In genomic region chr2:118177932-118178331, GRCh38 we compare ENCODE assay signal across 17 cellular contexts.
DNase-seq lines count a peak whose midpoint lies in the region; ATAC-seq, FAIRE-seq and TF ChIP-seq lines count a peak whose summit lies in the region.
"Had no signal": no experiment of that assay in that cellular context is flagged by ENCODE, and none has a peak within 500 bp of the region (broad histone marks: within the 10 kb centered on the region; RNA-seq: fewer than 3 reads in every experiment).

No MANE protein-coding gene starts in this region.

- H3K4ac ChIP-seq in H9 (ENCODE audit: low read depth, low read length), result no peak overlapping the region
- H3K4ac ChIP-seq in neuronal stem cell (ENCODE audit: low read length), result no peak overlapping the region

- H3K9me3 Mint-ChIP-seq in activated CD8-positive, alpha-beta T cell treated with anti-CD3 and anti-CD28 coated beads for 36 hours, result no peaks in the 10 kb centered on the region
- no peaks in the 10 kb centered on the region for H3K9me3 Mint-ChIP-seq in activated CD8-positive, alpha-beta T cell treated with anti-CD3 and anti-CD28 coated beads, Interleukin-2, amount 10 ng/mL, durations not matched to agents 7 days and 5 days (ENCODE audit: insufficient read depth)
- no peaks in the 10 kb centered on the region for H3K9me3 Mint-ChIP-seq in H9
- H3K9me3 Mint-ChIP-seq in activated CD4-positive, alpha-beta memory T cell treated with anti-CD3 and anti-CD28 coated beads for 36 hours, result no peaks in the 10 kb centered on the region
- H3K9me3 Mint-ChIP-seq: central memory CD8-positive, alpha-beta T cell; type B pancreatic cell had no signal

- no peak overlapping the region for H2AFZ ChIP-seq in H9 (ENCODE audit: low read length)
- H2AFZ ChIP-seq in neuronal stem cell (ENCODE audit: low read length), result no peak overlapping the region

- H2AK5ac ChIP-seq in H9 (ENCODE audit: insufficient read length, low read length), result no peak overlapping the region
- H2AK5ac ChIP-seq in neuronal stem cell (ENCODE audit: low read depth, low read length), result no peak overlapping the region

- H2BK15ac ChIP-seq in H9 (ENCODE audit: low read depth, low read length) (no peak overlapping the region), neuronal stem cell (ENCODE audit: low read length) (no peak overlapping the region)

- no peaks in the 10 kb centered on the region for H3K23me2 ChIP-seq in H9 (ENCODE audit: insufficient read length, low read depth, low read length, poor library complexity, severe bottlenecking)

- no peak overlapping the region for H3K18ac ChIP-seq in H9 (ENCODE audit: insufficient read length, low read depth, low read length)
- peak overlapping the region; percentile 18 for H3K18ac ChIP-seq in neuronal stem cell (ENCODE audit: low read length)

- no peak overlapping the region for H3T11ph ChIP-seq in H9 (ENCODE audit: low read length)

- H3K9ac ChIP-seq in H9 (ENCODE audit: extremely low read depth, insufficient read length, low read length), result no peak overlapping the region
- no peak overlapping the region for H3K9ac ChIP-seq in neuronal stem cell (ENCODE audit: low read depth, low read length, poor library complexity)
- H3K9ac ChIP-seq: SK-N-SH had no signal

- no peaks in the 10 kb centered on the region for H3K79me2 ChIP-seq in H9 (ENCODE audit: insufficient read depth, low read length)

- H3K27ac ChIP-seq in H9 (ENCODE audit: insufficient read length, low read depth, low read length) (no peak overlapping the region), neuronal stem cell (replicated peaks; ENCODE audit: low read length) (no peak overlapping the region)

- no peak overlapping the region for H3K56ac ChIP-seq in H9 (ENCODE audit: insufficient read length, low read depth, low read length)

- H3K36me3 ChIP-seq in neuronal stem cell (replicated peaks in 1 of 2; ENCODE audit: control insufficient read depth in 2 of 2, insufficient read depth in 2 of 2, low read length in 2 of 2), result no peaks in the 10 kb centered on the region
- H3K36me3 ChIP-seq: BE2C had no signal

- H3K4me3 Mint-ChIP-seq in activated CD8-positive, alpha-beta T cell treated with anti-CD3 and anti-CD28 coated beads for 36 hours, result no peak overlapping the region
- H3K4me3 Mint-ChIP-seq in activated CD8-positive, alpha-beta T cell treated with anti-CD3 and anti-CD28 coated beads, Interleukin-2, amount 10 ng/mL, durations not matched to agents 7 days and 5 days, result no peak overlapping the region
- no peak overlapping the region for H3K4me3 Mint-ChIP-seq in H9
- no peak overlapping the region for H3K4me3 Mint-ChIP-seq in activated CD4-positive, alpha-beta memory T cell treated with anti-CD3 and anti-CD28 coated beads for 36 hours
- H3K4me3 Mint-ChIP-seq: central memory CD8-positive, alpha-beta T cell; naive thymus-derived CD4-positive, alpha-beta T cell; type B pancreatic cell had no signal

- no peak overlapping the region for H4K5ac ChIP-seq in H9 (ENCODE audit: insufficient read length, low read depth, low read length)

- POLR2A ChIA-PET in activated CD8-positive, alpha-beta T cell treated with anti-CD3 and anti-CD28 coated beads for 36 hours (lab: Charles Lee), result no interaction called here
- POLR2A ChIA-PET in activated CD8-positive, alpha-beta T cell treated with anti-CD3 and anti-CD28 coated beads, Interleukin-2, amount 10 ng/mL, durations not matched to agents 7 days and 5 days (lab: Charles Lee), result no interaction called here
- POLR2A ChIA-PET in activated CD4-positive, alpha-beta memory T cell treated with anti-CD3 and anti-CD28 coated beads for 36 hours (lab: Charles Lee), result no interaction called here

- TF ChIP-seq POLR2A in GM12892 (IDR thresholded peaks at IDR 0.05; ENCODE audit: low read depth, low read length), result no peak

- peak overlapping the region; percentile 60 for H2BK20ac ChIP-seq in H9 (ENCODE audit: low read depth, low read length, poor library complexity, severe bottlenecking)

- H3K4me2 ChIP-seq in H9 (ENCODE audit: insufficient read depth, insufficient read length, low read length), result no peak overlapping the region
- no peak overlapping the region for H3K4me2 ChIP-seq in neuronal stem cell (ENCODE audit: insufficient read depth, low read length, poor library complexity, severe bottlenecking)
- H3K4me2 ChIP-seq: SK-N-SH had no signal

- no peaks in the 10 kb centered on the region for H3K9me3 ChIP-seq in H9 (ENCODE audit: control insufficient read depth, low read depth, low read length)
- no peaks in the 10 kb centered on the region for H3K9me3 ChIP-seq in neuronal stem cell (replicated peaks in 1 of 2; ENCODE audit: control insufficient read depth in 2 of 2, insufficient read depth in 1 of 2, low read depth in 1 of 2, low read length in 2 of 2)
- H3K9me3 ChIP-seq: BE2C, SK-N-SH had no signal

- no peak overlapping the region for H3K4me3 ChIP-seq in neuronal stem cell (ENCODE audit: low read length in 2 of 2)

- H2BK5ac ChIP-seq in H9 (ENCODE audit: insufficient read length, low read length) (no peak overlapping the region), neuronal stem cell (ENCODE audit: low read length) (no peak overlapping the region)

- peak; percentile 20 for DNase-seq in activated CD8-positive, alpha-beta T cell treated with anti-CD3 and anti-CD28 coated beads for 36 hours
- DNase-seq in activated CD8-positive, alpha-beta T cell treated with anti-CD3 and anti-CD28 coated beads, Interleukin-2, amount 10 ng/mL, durations not matched to agents 7 days and 5 days, result no peak
- DNase-seq in H9, result no peak
- DNase-seq in activated CD4-positive, alpha-beta memory T cell treated with anti-CD3 and anti-CD28 coated beads for 36 hours, result peak; percentile 39
- DNase-seq in neuronal stem cell (ENCODE audit: low spot score), result no peak
- DNase-seq in GM12892 (ENCODE audit: insufficient read length), result no peak
- no peak for DNase-seq in retina
- DNase-seq: activated CD4-positive, alpha-beta T cell treated with anti-CD3 and anti-CD28 coated beads for 4 hours; BE2C; dermis blood vessel endothelial cell; KBM-7; left ventricle myocardium superior; naive thymus-derived CD4-positive, alpha-beta T cell; SK-N-SH had no signal

- peaks cover 8% of the 10 kb centered on the region for H3K27me3 Mint-ChIP-seq in activated CD8-positive, alpha-beta T cell treated with anti-CD3 and anti-CD28 coated beads for 36 hours
- H3K27me3 Mint-ChIP-seq in activated CD8-positive, alpha-beta T cell treated with anti-CD3 and anti-CD28 coated beads, Interleukin-2, amount 10 ng/mL, durations not matched to agents 7 days and 5 days (ENCODE audit: low read depth), result peaks cover 14% of the 10 kb centered on the region
- peaks cover 6% of the 10 kb centered on the region; the same call in 1 of the 2 replicates for H3K27me3 Mint-ChIP-seq in H9 (ENCODE audit: low read depth)
- peaks cover 4% of the 10 kb centered on the region for H3K27me3 Mint-ChIP-seq in activated CD4-positive, alpha-beta memory T cell treated with anti-CD3 and anti-CD28 coated beads for 36 hours

- no peak overlapping the region for H2BK12ac ChIP-seq in H9 (ENCODE audit: insufficient read length, low read depth, low read length)
- H2BK12ac ChIP-seq in neuronal stem cell (ENCODE audit: low read length), result peak overlapping the region; percentile 68

- H2BK120ac ChIP-seq in H9 (ENCODE audit: low read depth, low read length, poor library complexity, severe bottlenecking) (no peak overlapping the region), neuronal stem cell (ENCODE audit: low read depth, low read length) (no peak overlapping the region)

- H3K14ac ChIP-seq in H9 (ENCODE audit: insufficient read depth, low read length), result no peak overlapping the region
- H3K14ac ChIP-seq in neuronal stem cell (ENCODE audit: low read length), result peak overlapping the region; percentile 57

- no peaks in the 10 kb centered on the region for H3K4me1 ChIP-seq in H9 (ENCODE audit: insufficient read depth, low read length)
- H3K4me1 ChIP-seq in neuronal stem cell (ENCODE audit: control insufficient read depth in 2 of 2, insufficient read depth in 1 of 2, low read depth in 1 of 2, low read length in 2 of 2), result peaks cover 0 to 4% of the 10 kb centered on the region in 2 donors
- H3K4me1 ChIP-seq: BE2C had no signal

- no peaks in the 10 kb centered on the region for H4K20me1 ChIP-seq in H9 (ENCODE audit: control insufficient read depth, insufficient read depth, insufficient read length)

- TF ChIP-seq CTCF in activated CD8-positive, alpha-beta T cell treated with anti-CD3 and anti-CD28 coated beads for 36 hours (IDR thresholded peaks at IDR 0.05), result no peak
- no peak for TF ChIP-seq CTCF in H9 (conservative IDR thresholded peaks at IDR 0.05)

- no peak overlapping the region for H3K27ac Mint-ChIP-seq in activated CD8-positive, alpha-beta T cell treated with anti-CD3 and anti-CD28 coated beads for 36 hours
- no peak overlapping the region for H3K27ac Mint-ChIP-seq in activated CD8-positive, alpha-beta T cell treated with anti-CD3 and anti-CD28 coated beads, Interleukin-2, amount 10 ng/mL, durations not matched to agents 7 days and 5 days
- no peak overlapping the region for H3K27ac Mint-ChIP-seq in H9
- peak overlapping the region; percentile 78 for H3K27ac Mint-ChIP-seq in activated CD4-positive, alpha-beta memory T cell treated with anti-CD3 and anti-CD28 coated beads for 36 hours
- H3K27ac Mint-ChIP-seq: type B pancreatic cell had no signal

- no peak for FAIRE-seq in GM12892 (lab: Jason Lieb, UNC)

- CTCF ChIA-PET in activated CD8-positive, alpha-beta T cell treated with anti-CD3 and anti-CD28 coated beads for 36 hours (lab: Charles Lee), result interaction anchor here (0.8 to 1.4 kb wide), 4 partner anchors 8 to 131 kb away, joined by 3 read pairs; no protein-coding TSS in a partner anchor
- CTCF ChIA-PET in activated CD8-positive, alpha-beta T cell treated with anti-CD3 and anti-CD28 coated beads, Interleukin-2, amount 10 ng/mL, durations not matched to agents 7 days and 5 days (lab: Charles Lee), result interaction anchor here (1.7 kb wide), 1 partner anchor 44 kb away, joined by 5 read pairs; no protein-coding TSS in a partner anchor
- CTCF ChIA-PET in activated CD4-positive, alpha-beta memory T cell treated with anti-CD3 and anti-CD28 coated beads for 36 hours (lab: Charles Lee), result no interaction called here

- no CpG with 5 or more reads among the region's 3 CpGs for WGBS in H9 (ENCODE audit: extremely low coverage, insufficient read length, low lambda C conversion rate)
- WGBS in neuronal stem cell (ENCODE audit: extremely low coverage in 2 of 2, insufficient read length in 2 of 2, insufficient replicate concordance in 1 of 2), 2 donors, result no CpG with 5 or more reads among the region's 3 CpGs

- H3K23ac ChIP-seq in H9 (ENCODE audit: insufficient read length, low read depth, low read length) (no peak overlapping the region), neuronal stem cell (ENCODE audit: low read depth, low read length, poor library complexity) (no peak overlapping the region)

- intact Hi-C loops in activated CD8-positive, alpha-beta T cell treated with anti-CD3 and anti-CD28 coated beads for 36 hours (cut with micrococcal nuclease), result no loop called here
- intact Hi-C loops in activated CD4-positive, alpha-beta memory T cell treated with anti-CD3 and anti-CD28 coated beads for 36 hours (cut with micrococcal nuclease), result loop anchor here (1.0 to 2.0 kb wide), 3 partner anchors 7 to 89 kb away; partner anchors contain the start of gene INSIG2

- ATAC-seq in activated CD8-positive, alpha-beta T cell treated with anti-CD3 and anti-CD28 coated beads for 36 hours, result peak; percentile 68
- no peak for ATAC-seq in activated CD8-positive, alpha-beta T cell treated with anti-CD3 and anti-CD28 coated beads, Interleukin-2, amount 10 ng/mL, durations not matched to agents 7 days and 5 days
- ATAC-seq in GM18519 (IDR thresholded peaks at IDR 0.05; ENCODE audit: low FRiP score, unreplicated experiment), result no peak
- ATAC-seq: left ventricle myocardium superior; naive thymus-derived CD4-positive, alpha-beta T cell had no signal

- H4K91ac ChIP-seq in H9 (ENCODE audit: insufficient read length, low read depth, low read length) (no peak overlapping the region), neuronal stem cell (ENCODE audit: low read depth, low read length, poor library complexity) (no peak overlapping the region)

- no peak overlapping the region for H4K8ac ChIP-seq in H9 (replicated peaks; ENCODE audit: insufficient read length, low read depth, low read length)
- H4K8ac ChIP-seq in neuronal stem cell (ENCODE audit: low read depth, low read length), result no peak overlapping the region

- no peaks in the 10 kb centered on the region for H3K27me3 ChIP-seq in H9 (ENCODE audit: insufficient read depth, low read length)
- peaks cover 0 to 26% (median 0%) of the 10 kb centered on the region in 3 experiments for H3K27me3 ChIP-seq in neuronal stem cell (ENCODE audit: control insufficient read depth in 3 of 3, insufficient read depth in 3 of 3, low read depth in 1 of 3, low read length in 3 of 3)
- H3K27me3 ChIP-seq: BE2C had no signal

- peaks cover 12% of the 10 kb centered on the region for H3K4me1 Mint-ChIP-seq in activated CD8-positive, alpha-beta T cell treated with anti-CD3 and anti-CD28 coated beads for 36 hours (ENCODE audit: low read depth)
- H3K4me1 Mint-ChIP-seq in activated CD8-positive, alpha-beta T cell treated with anti-CD3 and anti-CD28 coated beads, Interleukin-2, amount 10 ng/mL, durations not matched to agents 7 days and 5 days (ENCODE audit: low read depth), result peaks cover 4% of the 10 kb centered on the region
- H3K4me1 Mint-ChIP-seq in H9, result peaks cover 0 to 6% of the 10 kb centered on the region in 2 experiments; a peak in 3 of 4 replicates
- peaks cover 19% of the 10 kb centered on the region for H3K4me1 Mint-ChIP-seq in activated CD4-positive, alpha-beta memory T cell treated with anti-CD3 and anti-CD28 coated beads for 36 hours (ENCODE audit: low read depth)
- H3K4me1 Mint-ChIP-seq: central memory CD8-positive, alpha-beta T cell had no signal

- H3K36me3 Mint-ChIP-seq in activated CD8-positive, alpha-beta T cell treated with anti-CD3 and anti-CD28 coated beads for 36 hours (ENCODE audit: low read depth), result no peaks in the 10 kb centered on the region
- no peaks in the 10 kb centered on the region for H3K36me3 Mint-ChIP-seq in activated CD8-positive, alpha-beta T cell treated with anti-CD3 and anti-CD28 coated beads, Interleukin-2, amount 10 ng/mL, durations not matched to agents 7 days and 5 days (ENCODE audit: low read depth)
- H3K36me3 Mint-ChIP-seq in H9 (ENCODE audit: insufficient read depth in 1 of 3, low read depth in 3 of 3), result no peaks in the 10 kb centered on the region; a peak in 1 of 7 replicates
- no peaks in the 10 kb centered on the region for H3K36me3 Mint-ChIP-seq in activated CD4-positive, alpha-beta memory T cell treated with anti-CD3 and anti-CD28 coated beads for 36 hours
- H3K36me3 Mint-ChIP-seq: type B pancreatic cell had no signal

- no peaks in the 10 kb centered on the region for H3K79me1 ChIP-seq in H9 (ENCODE audit: insufficient read depth, low read depth, low read length, poor library complexity, severe bottlenecking)
- no peaks in the 10 kb centered on the region for H3K79me1 ChIP-seq in neuronal stem cell (ENCODE audit: low read depth, low read length)

Comparison
In these comparisons a context has a peak if more than half of its experiments do, and no peak if none do; other contexts are left out.
1. DNase-seq: peak in activated CD8-positive, alpha-beta T cell treated with anti-CD3 and anti-CD28 coated beads for 36 hours (single experiment) and activated CD4-positive, alpha-beta memory T cell treated with anti-CD3 and anti-CD28 coated beads for 36 hours (single experiment); none in activated CD8-positive, alpha-beta T cell treated with anti-CD3 and anti-CD28 coated beads, Interleukin-2, amount 10 ng/mL, durations not matched to agents 7 days and 5 days (single experiment), H9 (single experiment), neuronal stem cell (single experiment), GM12892 (single experiment) and retina (single experiment).